ENCODE assay signal across 19 cellular contexts in the genomic region with DNA sequence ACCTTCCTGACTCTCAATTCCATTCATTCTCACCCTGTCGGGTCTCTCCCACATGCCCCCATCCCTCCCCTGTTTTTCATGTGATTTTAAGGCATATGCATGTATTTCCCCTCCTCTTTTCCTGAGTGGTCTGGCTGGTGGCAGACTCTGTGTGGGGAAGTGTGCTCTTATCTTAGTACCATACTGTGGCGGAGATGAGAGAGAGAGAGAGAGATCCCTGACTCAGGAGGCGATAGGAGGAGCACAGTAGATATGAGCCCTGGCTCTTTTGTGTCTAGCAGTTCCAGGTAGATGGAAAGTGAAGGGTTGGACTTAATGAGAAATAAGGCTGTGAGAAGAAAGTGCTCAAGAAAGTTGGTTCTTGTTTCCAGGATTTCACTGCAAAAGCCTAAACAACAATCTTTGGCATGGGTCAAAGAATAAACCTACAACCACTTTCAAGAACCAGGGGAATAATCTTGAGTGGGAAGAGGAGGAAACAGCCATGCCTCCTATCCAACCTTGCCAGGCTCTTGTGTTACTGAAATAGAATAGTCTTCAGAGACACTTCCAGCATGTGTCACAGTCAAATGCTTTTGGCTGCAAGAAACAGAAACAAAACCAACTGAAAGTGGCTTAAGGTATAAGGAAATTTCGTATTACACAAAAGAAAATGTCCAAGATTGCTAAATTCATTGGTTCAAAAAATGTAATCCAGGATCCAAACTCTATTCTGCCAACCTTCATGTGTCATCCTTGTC.
DNase-seq lines count a peak whose midpoint lies in the region; ATAC-seq, FAIRE-seq and TF ChIP-seq lines count a peak whose summit lies in the region.
"Had no signal": no experiment of that assay in that cellular context is flagged by ENCODE, and none has a peak within 500 bp of the region (broad histone marks: within the 10 kb centered on the region; RNA-seq: fewer than 3 reads in every experiment).

No MANE protein-coding gene starts in this region.

- H2BK5ac ChIP-seq in H1 (ENCODE audit: low read depth, low read length): no peak overlapping the region

- no peak overlapping the region for H2AFZ ChIP-seq in H1 (ENCODE audit: low read length)
- H2AFZ ChIP-seq: PC-9 had no signal

- no peak overlapping the region for H3K27ac ChIP-seq in right atrium auricular region
- H3K27ac ChIP-seq in H1 (ENCODE audit: low read depth, low read length): no peak overlapping the region
- no peak overlapping the region for H3K27ac ChIP-seq in skeletal muscle tissue (ENCODE audit: low read depth, low read length)
- H3K27ac ChIP-seq: BLaER1, PC-9, RWPE1, SJCRH30 had no signal

- no peak for TF ChIP-seq EP300 in H1 (IDR thresholded peaks at IDR 0.05; ENCODE audit: borderline replicate concordance in 1 of 2, low read depth in 2 of 2, low read length in 2 of 2)

- no peaks in the 10 kb centered on the region for H4K20me1 ChIP-seq in H1 (replicated peaks in 1 of 2; ENCODE audit: control insufficient read depth in 1 of 2, insufficient read depth in 2 of 2, low read length in 2 of 2)
- H4K20me1 ChIP-seq: BLaER1 had no signal

- no peak overlapping the region for H4K5ac ChIP-seq in H1 (ENCODE audit: insufficient read length, low read depth, low read length)

- no peaks in the 10 kb centered on the region for H3K27me3 ChIP-seq in right atrium auricular region
- H3K27me3 ChIP-seq in H1 (replicated peaks in 1 of 4; ENCODE audit: control insufficient read depth in 3 of 4, extremely low read depth in 1 of 4, insufficient read depth in 3 of 4, low read length in 3 of 4): no peaks in the 10 kb centered on the region
- no peaks in the 10 kb centered on the region for H3K27me3 ChIP-seq in skeletal muscle tissue (ENCODE audit: control insufficient read depth in 3 of 3, insufficient read depth in 3 of 3, low read length in 3 of 3)
- H3K27me3 ChIP-seq: BLaER1, SJCRH30 had no signal

- no peak overlapping the region for H2BK120ac ChIP-seq in H1 (replicated peaks; ENCODE audit: low read depth, low read length)

- H3K23ac ChIP-seq in H1 (ENCODE audit: insufficient read length): no peak overlapping the region

- intact Hi-C loops in left ventricle myocardium superior (cut with micrococcal nuclease): no loop called here

- peak; percentile 33 for ATAC-seq in left ventricle myocardium superior

- H3K36me3 ChIP-seq in right atrium auricular region: no peaks in the 10 kb centered on the region
- H3K36me3 ChIP-seq in H1 (ENCODE audit: control insufficient read depth in 2 of 4, insufficient read depth in 4 of 4, low read length in 3 of 4): no peaks in the 10 kb centered on the region
- H3K36me3 ChIP-seq in skeletal muscle tissue (ENCODE audit: control insufficient read depth in 3 of 3, insufficient read depth in 3 of 3, low read length in 3 of 3): no peaks in the 10 kb centered on the region
- H3K36me3 ChIP-seq: BLaER1, HAP-1, SJCRH30 had no signal

- no peak overlapping the region for H2BK12ac ChIP-seq in H1 (ENCODE audit: low read depth, low read length)

- H3K4me1 ChIP-seq in right atrium auricular region (peaks cover 0 to 5% of the 10 kb centered on the region in 2 donors), H1 (replicated peaks in 1 of 4; ENCODE audit: control insufficient read depth in 3 of 4, insufficient read depth in 4 of 4, low read length in 3 of 4) (no peaks in the 10 kb centered on the region), skeletal muscle tissue (ENCODE audit: control insufficient read depth in 3 of 3, insufficient read depth in 3 of 3, low read length in 3 of 3) (peaks cover 10 to 12% (median 12%) of the 10 kb centered on the region in 3 donors)
- H3K4me1 ChIP-seq: HAP-1, SJCRH30 had no signal

- H3K9ac ChIP-seq in H1 (replicated peaks in 1 of 4; ENCODE audit: extremely low read depth in 1 of 4, low read depth in 3 of 4, low read length in 3 of 4) (no peak overlapping the region), skeletal muscle tissue (ENCODE audit: low read depth in 1 of 3, low read length in 3 of 3) (no peak overlapping the region)
- H3K9ac ChIP-seq: BLaER1 had no signal

- H3K4me3 ChIP-seq in right atrium auricular region (no peak overlapping the region), H1 (ENCODE audit: extremely low read depth in 1 of 4, insufficient read depth in 2 of 4, low read depth in 3 of 4, low read length in 4 of 4) (no peak overlapping the region), skeletal muscle tissue (ENCODE audit: low read length in 3 of 3) (peak overlapping the region in 2 of 3 donors; percentile 2 to 6)
- H3K4me3 ChIP-seq: BLaER1, HAP-1, PC-9, SJCRH30 had no signal

- no peak overlapping the region for H2BK20ac ChIP-seq in H1 (ENCODE audit: low read length)

- H4K8ac ChIP-seq in H1 (ENCODE audit: extremely low read depth, insufficient read depth, low read length): 0 out of 2 replicates have a peak overlapping the region, but pooled peaks have one; percentile 15

- no peaks in the 10 kb centered on the region for H3K23me2 ChIP-seq in H1 (ENCODE audit: low read depth, low read length)

- H3K56ac ChIP-seq in H1 (replicated peaks; ENCODE audit: insufficient read length, low read depth, low read length): no peak overlapping the region

- 91% methylated on average over 4 of the region's 4 CpGs; no CpG with 5 or more reads in 1 of the 2 experiments for WGBS in H1 (ENCODE audit: extremely low coverage in 1 of 2, insufficient coverage in 1 of 2, insufficient read length in 1 of 2, insufficient replicate concordance in 2 of 2, low coverage in 1 of 2, low lambda C conversion rate in 2 of 2, missing lambda C conversion rate in 1 of 2), 2 experiments

- H3K79me1 ChIP-seq in H1 (ENCODE audit: low read depth, low read length): no peaks in the 10 kb centered on the region

- POLR2A ChIA-PET in H1 (lab: Charles Lee; ENCODE audit: partially characterized antibody): no interaction called here

- no peak for FAIRE-seq in H1 (lab: Jason Lieb, UNC)

- no peak overlapping the region for H4K91ac ChIP-seq in H1 (replicated peaks; ENCODE audit: insufficient read length, low read length)

- no peak overlapping the region for H3K18ac ChIP-seq in H1 (ENCODE audit: extremely low read depth, low read length)

- H3K9me3 ChIP-seq in right atrium auricular region: no peaks in the 10 kb centered on the region
- 0 out of 4 replicates have a peak, but pooled peaks cover 0 to 4% of the 10 kb centered on the region in 2 experiments for H3K9me3 ChIP-seq in H1 (ENCODE audit: insufficient read depth in 2 of 2, low read depth in 1 of 2, low read length in 1 of 2)
- H3K9me3 ChIP-seq in skeletal muscle tissue (ENCODE audit: control insufficient read depth in 3 of 3, low read length in 3 of 3): no peaks in the 10 kb centered on the region
- H3K9me3 ChIP-seq: BLaER1, HAP-1, SJCRH30 had no signal

- CTCF ChIA-PET in H1 (lab: Charles Lee; ENCODE audit: partially characterized antibody): no interaction called here

- TF ChIP-seq CTCF in right atrium auricular region (IDR thresholded peaks at IDR 0.05) (no peak), H1 (IDR thresholded peaks at IDR 0.05; ENCODE audit: control extremely low read depth in 1 of 3, insufficient read depth in 1 of 3, low read depth in 1 of 3, low read length in 3 of 3) (no peak)

- H3K79me2 ChIP-seq in H1 (ENCODE audit: control insufficient read depth in 1 of 2, insufficient read depth in 2 of 2, low read length in 2 of 2): no peaks in the 10 kb centered on the region

- H2BK15ac ChIP-seq in H1 (ENCODE audit: low read length): no peak overlapping the region

- no peak for TF ChIP-seq POLR2A in H1 (IDR thresholded peaks at IDR 0.05; ENCODE audit: control extremely low read depth in 1 of 2, low read depth in 2 of 2, low read length in 2 of 2)

- DNase-seq in left ventricle myocardium superior: no peak
- no peak for DNase-seq in right atrium auricular region (ENCODE audit: low spot score)
- peak; percentile 28 for DNase-seq in UCSD-AML1 (lab: John Stamatoyannopoulos, UW; ENCODE audit: unreplicated experiment)
- no peak for DNase-seq in H1 (ENCODE audit: low read depth in 1 of 2, low spot score in 2 of 2)
- no peak for DNase-seq in SW480 (ENCODE audit: low spot score)
- DNase-seq in NK-92 treated with Interleukin-12 subunit alpha and Interleukin-12 subunit beta, amount 100 ng/mL, for 24 hours (lab: John Stamatoyannopoulos, UW): no peak
- no peak for DNase-seq in T-helper 9 cell
- DNase-seq: CD4-positive, alpha-beta memory T cell; DMS79 treated with DMSO at 0.1 percent for 48 hours; NCI-H1092; NCI-H1436 treated with DMSO at 0.1 percent for 48 hours; NCI-H2081 treated with DMSO at 0.1 percent for 48 hours; NCI-H774; PC-9 had no signal

- H3K14ac ChIP-seq in H1 (ENCODE audit: insufficient read length): no peak overlapping the region

- no peak for TF ChIP-seq RAD21 in H1 (IDR thresholded peaks at IDR 0.05 in 1 of 2, conservative IDR thresholded peaks at IDR 0.05 in 1 of 2; ENCODE audit: low read depth in 2 of 2, low read length in 2 of 2)

- no peak overlapping the region for H2AK5ac ChIP-seq in H1 (ENCODE audit: low read depth, low read length)

- H3K4me2 ChIP-seq in H1 (ENCODE audit: insufficient read depth in 1 of 2, low read depth in 2 of 2, low read length in 2 of 2): no peak overlapping the region
- H3K4me2 ChIP-seq: BLaER1, PC-9 had no signal

- H3K4ac ChIP-seq in H1 (replicated peaks; ENCODE audit: insufficient read length, low read depth, low read length): no peak overlapping the region

TF ChIP-seq in H1, 55 proteins besides CTCF, POLR2A, EP300 and RAD21:
- no peak for TF ChIP-seq CHD2 (IDR thresholded peaks at IDR 0.05; ENCODE audit: low read length)
- TF ChIP-seq SRF (IDR thresholded peaks at IDR 0.05; ENCODE audit: low read depth, low read length): no peak
- no peak for TF ChIP-seq CBX8 (IDR thresholded peaks at IDR 0.05; ENCODE audit: borderline replicate concordance, low read depth, low read length)
- no peak for TF ChIP-seq SIX5 (IDR thresholded peaks at IDR 0.05; ENCODE audit: low read depth, low read length)
- TF ChIP-seq NANOG (IDR thresholded peaks at IDR 0.05; ENCODE audit: insufficient read depth, low read depth, low read length, poor library complexity, severe bottlenecking): no peak

Comparison
In these comparisons a context has a peak if more than half of its experiments do, and no peak if none do; other contexts are left out.
1. H3K4me3 ChIP-seq: peak in skeletal muscle tissue (2 of 3); none in right atrium auricular region (0 of 2) and H1 (0 of 4).